In the genomic region with DNA sequence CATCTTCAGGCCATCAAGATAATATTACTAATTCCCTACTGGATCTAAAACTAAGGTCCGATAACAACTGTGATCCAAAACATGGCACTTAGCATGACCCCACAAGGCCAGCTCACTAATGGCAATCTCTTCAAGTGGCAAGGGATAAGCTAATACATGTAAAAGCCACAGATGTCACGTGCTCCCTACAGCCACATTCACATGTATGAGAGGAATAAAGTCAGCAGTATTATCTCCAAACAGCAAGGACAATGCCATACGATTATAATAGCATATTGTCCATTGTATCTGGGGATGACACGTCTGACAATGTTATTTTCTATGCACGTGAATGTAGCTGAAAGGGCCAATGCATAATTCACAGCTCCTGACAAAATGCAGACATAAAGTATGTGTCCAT, we compare ENCODE assay signal across 14 cellular contexts. TPM values are rescaled to one million over a fixed set of nuclear protein-coding genes. Genes with fewer than 3 reads are reported as not detected.
DNase-seq lines count a peak whose midpoint lies in the region; TF ChIP-seq lines count a peak whose summit lies in the region.
"Had no signal": no experiment of that assay in that cellular context is flagged by ENCODE, and none has a peak within 500 bp of the region (broad histone marks: within the 10 kb centered on the region; RNA-seq: fewer than 3 reads in every experiment).

No MANE protein-coding gene starts in this region.

- H3K27me3 ChIP-seq in HL-60 (ENCODE audit: insufficient read depth, poor library complexity, severe bottlenecking): no peaks in the 10 kb centered on the region

- no peak overlapping the region for H3K4me3 ChIP-seq in HL-60 (replicated peaks; ENCODE audit: insufficient read depth, low read length)

- peak overlapping the region; percentile 87 for H3K27ac Mint-ChIP-seq in glutamatergic neuron (ENCODE audit: unreplicated experiment)
- H3K27ac Mint-ChIP-seq: HFFc6 had no signal

- H3K9me3 Mint-ChIP-seq in glutamatergic neuron (ENCODE audit: unreplicated experiment): peaks cover 57% of the 10 kb centered on the region
- H3K9me3 Mint-ChIP-seq: HFFc6 had no signal

- TF ChIP-seq CTCF in HL-60 (IDR thresholded peaks at IDR 0.05; ENCODE audit: insufficient read depth, low read length) (no peak), glutamatergic neuron (IDR thresholded peaks at IDR 0.05; ENCODE audit: partially characterized antibody, unreplicated experiment) (no peak)

- DNase-seq in HL-60 (ENCODE audit: low read depth in 1 of 2, low spot score in 1 of 2) (no peak), caudate nucleus (lab: John Stamatoyannopoulos, UW) (no peak), glutamatergic neuron (no peak), pons (ENCODE audit: low spot score) (peak; percentile 86), OCI-M2 (lab: John Stamatoyannopoulos, UW; ENCODE audit: unreplicated experiment) (no peak), NCI-H526 (lab: John Stamatoyannopoulos, UW) (no peak), head of caudate nucleus (no peak), cardiac septum (ENCODE audit: low spot score) (no peak)
- DNase-seq: DMS53, GF-D8, HCEC 1CT, HFFc6 had no signal

- H3K27ac ChIP-seq in HL-60 (replicated peaks) (peak overlapping the region; percentile 51), caudate nucleus (ENCODE audit: low read depth, low read length) (peak overlapping the region; percentile 53)
- H3K27ac ChIP-seq: 22Rv1 had no signal

- peak overlapping the region; percentile 78 for H3K4me3 Mint-ChIP-seq in glutamatergic neuron (ENCODE audit: unreplicated experiment)
- H3K4me3 Mint-ChIP-seq: HFFc6 had no signal

- H3K27me3 Mint-ChIP-seq in glutamatergic neuron (ENCODE audit: unreplicated experiment): peaks cover 26% of the 10 kb centered on the region

- H3K4me1 Mint-ChIP-seq in glutamatergic neuron (ENCODE audit: low read depth, unreplicated experiment): peaks cover 84% of the 10 kb centered on the region

- peaks cover 5% of the 10 kb centered on the region for H3K36me3 Mint-ChIP-seq in glutamatergic neuron (ENCODE audit: unreplicated experiment)

- intact Hi-C loops in head of caudate nucleus (cut with DNase I) (loop anchor here (5.0 kb wide), 1 partner anchor 58 kb away; a partner anchor contains a TSS), cardiac septum (cut with DNase I) (no loop called here)

RNA-seq across cellular contexts. Expression of a gene that starts 56.0 kb away (rescaled TPM):
- total RNA-seq in glutamatergic neuron (ENCODE audit: unreplicated experiment) (323 TPM), cardiac septum (34.4 TPM)
- total RNA-seq: HT-29 had no signal
